In the genomic region with DNA sequence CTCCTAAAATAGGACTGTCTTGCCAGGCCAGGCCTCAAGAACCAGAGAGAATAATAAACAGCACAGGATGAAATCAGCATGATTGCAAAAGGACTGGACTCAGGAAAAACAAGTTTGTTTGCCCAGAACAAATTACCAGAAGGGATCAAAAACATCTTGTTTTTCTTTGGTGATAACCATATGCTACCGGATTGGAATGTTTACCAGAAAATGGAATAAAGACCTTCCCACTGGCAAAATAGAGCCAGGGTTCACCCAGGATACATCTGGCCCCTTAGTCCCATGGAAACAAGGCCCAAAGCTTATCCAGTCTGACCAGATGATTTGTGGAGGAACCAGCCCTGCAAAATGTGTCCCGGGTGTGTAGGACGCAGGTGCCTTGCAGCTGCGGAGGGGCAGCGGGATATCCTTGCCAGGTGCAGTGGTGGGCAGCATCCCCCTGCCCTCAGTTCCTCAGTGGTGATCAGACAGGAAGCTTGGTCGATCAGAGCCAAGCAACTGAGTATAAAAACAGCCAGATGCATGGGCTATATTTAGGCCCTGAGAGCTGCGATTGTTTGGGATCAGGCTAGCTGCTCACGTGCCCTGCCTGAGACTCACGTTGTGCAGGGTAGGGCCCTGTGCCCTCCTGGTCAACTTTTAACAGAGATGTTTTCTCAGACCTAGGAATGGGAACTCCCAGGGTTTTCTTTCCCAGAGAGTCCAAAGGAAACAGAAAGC, we compare ENCODE assay signal across 8 cellular contexts. TPM values are rescaled to one million over a fixed set of nuclear protein-coding genes. Genes with fewer than 3 reads are reported as not detected.
DNase-seq lines count a peak whose midpoint lies in the region; TF ChIP-seq lines count a peak whose summit lies in the region.
"Had no signal": no experiment of that assay in that cellular context is flagged by ENCODE, and none has a peak within 500 bp of the region (broad histone marks: within the 10 kb centered on the region; RNA-seq: fewer than 3 reads in every experiment).

No MANE protein-coding gene starts in this region.

- TF ChIP-seq CTCF in liver (IDR thresholded peaks at IDR 0.05; ENCODE audit: low read depth, low read length, missing input control): no peak

- no peaks in the 10 kb centered on the region for H3K27me3 ChIP-seq in liver (ENCODE audit: control insufficient read depth in 4 of 4, insufficient read depth in 4 of 4, low read length in 3 of 4)
- H3K27me3 ChIP-seq in subcutaneous abdominal adipose tissue (ENCODE audit: control insufficient read depth in 5 of 5, insufficient read depth in 4 of 5, low read length in 5 of 5): no peaks in the 10 kb centered on the region

- peak; percentile 29 to 43 for TF ChIP-seq RAD21 in liver (IDR thresholded peaks at IDR 0.05)

- H3K9ac ChIP-seq in liver (ENCODE audit: low read depth in 1 of 2, low read length in 2 of 2) (peak overlapping the region in 1 of 2 donors; percentile 29), subcutaneous abdominal adipose tissue (ENCODE audit: low read length in 5 of 5) (peak overlapping the region in 4 of 5 donors; percentile 29 to 73 (median 56))

- H3K4me1 ChIP-seq in liver (ENCODE audit: control insufficient read depth in 4 of 4, insufficient read depth in 4 of 4, low read length in 3 of 4) (peaks cover 38 to 82% (median 62%) of the 10 kb centered on the region in 4 donors), subcutaneous abdominal adipose tissue (ENCODE audit: control insufficient read depth in 5 of 5, insufficient read depth in 5 of 5, low read length in 5 of 5) (peaks cover 48 to 98% (median 94%) of the 10 kb centered on the region in 5 donors)

- H3K36me3 ChIP-seq in liver (ENCODE audit: control insufficient read depth in 4 of 4, insufficient read depth in 3 of 4, low read depth in 1 of 4, low read length in 3 of 4) (no peaks in the 10 kb centered on the region), subcutaneous abdominal adipose tissue (ENCODE audit: control insufficient read depth in 5 of 5, insufficient read depth in 5 of 5, low read length in 5 of 5) (peaks cover 0 to 29% (median 23%) of the 10 kb centered on the region in 5 donors)

- DNase-seq in Jurkat, Clone E6-1 (ENCODE audit: low read depth, low spot score): peak; percentile 79
- DNase-seq in caudate nucleus (lab: John Stamatoyannopoulos, UW) (peak in 13 of 61 donors; percentile 27 to 60 (median 45)), COR-L47 (lab: John Stamatoyannopoulos, UW) (no peak), NCI-H1436 (lab: John Stamatoyannopoulos, UW) (no peak), NCI-H1092 (lab: John Stamatoyannopoulos, UW) (no peak)
- DNase-seq: effector CD8-positive, alpha-beta T cell had no signal

- H3K4me3 ChIP-seq in Jurkat, Clone E6-1 (ENCODE audit: low read length): no peak overlapping the region; the same call in 1 of the 2 replicates
- H3K4me3 ChIP-seq in liver (ENCODE audit: low read depth in 1 of 3, low read length in 3 of 3) (no peak overlapping the region), subcutaneous abdominal adipose tissue (ENCODE audit: low read depth in 1 of 5, low read length in 5 of 5) (peak overlapping the region in 3 of 5 donors; percentile 3 to 37 (median 19))

- no peaks in the 10 kb centered on the region for H3K9me3 ChIP-seq in liver (ENCODE audit: control insufficient read depth in 4 of 4, low read length in 3 of 4)
- no peaks in the 10 kb centered on the region for H3K9me3 ChIP-seq in subcutaneous abdominal adipose tissue (ENCODE audit: control insufficient read depth in 5 of 5, low read length in 5 of 5)

- H3K27ac ChIP-seq in caudate nucleus (ENCODE audit: low read depth, low read length): peak overlapping the region; percentile 88
- peak overlapping the region; percentile 65 to 94 for H3K27ac ChIP-seq in liver (ENCODE audit: low read depth in 1 of 2, low read length in 2 of 2)
- peak overlapping the region; percentile 99 for H3K27ac ChIP-seq in subcutaneous abdominal adipose tissue (ENCODE audit: low read depth, low read length)

- 19% methylated on average over 9 of the region's 9 CpGs for WGBS in liver

TF ChIP-seq in liver, 16 proteins besides CTCF, POLR2A, EP300 and RAD21:
- peak; percentile 85 for TF ChIP-seq SP1 (IDR thresholded peaks at IDR 0.05)
- TF ChIP-seq, protein P1, sequence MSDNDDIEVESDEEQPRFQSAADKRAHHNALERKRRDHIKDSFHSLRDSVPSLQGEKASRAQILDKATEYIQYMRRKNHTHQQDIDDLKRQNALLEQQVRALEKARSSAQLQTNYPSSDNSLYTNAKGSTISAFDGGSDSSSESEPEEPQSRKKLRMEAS (IDR thresholded peaks at IDR 0.05): peak; percentile 30
- TF ChIP-seq, protein P2, sequence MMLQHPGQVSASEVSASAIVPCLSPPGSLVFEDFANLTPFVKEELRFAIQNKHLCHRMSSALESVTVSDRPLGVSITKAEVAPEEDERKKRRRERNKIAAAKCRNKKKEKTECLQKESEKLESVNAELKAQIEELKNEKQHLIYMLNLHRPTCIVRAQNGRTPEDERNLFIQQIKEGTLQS (IDR thresholded peaks at IDR 0.05): no peak
- no peak for TF ChIP-seq HNF4G (IDR thresholded peaks at IDR 0.05)
- TF ChIP-seq, protein P3, sequence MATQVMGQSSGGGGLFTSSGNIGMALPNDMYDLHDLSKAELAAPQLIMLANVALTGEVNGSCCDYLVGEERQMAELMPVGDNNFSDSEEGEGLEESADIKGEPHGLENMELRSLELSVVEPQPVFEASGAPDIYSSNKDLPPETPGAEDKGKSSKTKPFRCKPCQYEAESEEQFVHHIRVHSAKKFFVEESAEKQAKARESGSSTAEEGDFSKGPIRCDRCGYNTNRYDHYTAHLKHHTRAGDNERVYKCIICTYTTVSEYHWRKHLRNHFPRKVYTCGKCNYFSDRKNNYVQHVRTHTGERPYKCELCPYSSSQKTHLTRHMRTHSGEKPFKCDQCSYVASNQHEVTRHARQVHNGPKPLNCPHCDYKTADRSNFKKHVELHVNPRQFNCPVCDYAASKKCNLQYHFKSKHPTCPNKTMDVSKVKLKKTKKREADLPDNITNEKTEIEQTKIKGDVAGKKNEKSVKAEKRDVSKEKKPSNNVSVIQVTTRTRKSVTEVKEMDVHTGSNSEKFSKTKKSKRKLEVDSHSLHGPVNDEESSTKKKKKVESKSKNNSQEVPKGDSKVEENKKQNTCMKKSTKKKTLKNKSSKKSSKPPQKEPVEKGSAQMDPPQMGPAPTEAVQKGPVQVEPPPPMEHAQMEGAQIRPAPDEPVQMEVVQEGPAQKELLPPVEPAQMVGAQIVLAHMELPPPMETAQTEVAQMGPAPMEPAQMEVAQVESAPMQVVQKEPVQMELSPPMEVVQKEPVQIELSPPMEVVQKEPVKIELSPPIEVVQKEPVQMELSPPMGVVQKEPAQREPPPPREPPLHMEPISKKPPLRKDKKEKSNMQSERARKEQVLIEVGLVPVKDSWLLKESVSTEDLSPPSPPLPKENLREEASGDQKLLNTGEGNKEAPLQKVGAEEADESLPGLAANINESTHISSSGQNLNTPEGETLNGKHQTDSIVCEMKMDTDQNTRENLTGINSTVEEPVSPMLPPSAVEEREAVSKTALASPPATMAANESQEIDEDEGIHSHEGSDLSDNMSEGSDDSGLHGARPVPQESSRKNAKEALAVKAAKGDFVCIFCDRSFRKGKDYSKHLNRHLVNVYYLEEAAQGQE (IDR thresholded peaks at IDR 0.05): peak; percentile 16
- peak; percentile 78 to 82 for TF ChIP-seq RXRA (IDR thresholded peaks at IDR 0.05)
- no peak for TF ChIP-seq TAF1 (conservative IDR thresholded peaks at IDR 0.05)
- peak; percentile 25 for TF ChIP-seq FOXA1 (IDR thresholded peaks at IDR 0.05)
- TF ChIP-seq, protein P4, sequence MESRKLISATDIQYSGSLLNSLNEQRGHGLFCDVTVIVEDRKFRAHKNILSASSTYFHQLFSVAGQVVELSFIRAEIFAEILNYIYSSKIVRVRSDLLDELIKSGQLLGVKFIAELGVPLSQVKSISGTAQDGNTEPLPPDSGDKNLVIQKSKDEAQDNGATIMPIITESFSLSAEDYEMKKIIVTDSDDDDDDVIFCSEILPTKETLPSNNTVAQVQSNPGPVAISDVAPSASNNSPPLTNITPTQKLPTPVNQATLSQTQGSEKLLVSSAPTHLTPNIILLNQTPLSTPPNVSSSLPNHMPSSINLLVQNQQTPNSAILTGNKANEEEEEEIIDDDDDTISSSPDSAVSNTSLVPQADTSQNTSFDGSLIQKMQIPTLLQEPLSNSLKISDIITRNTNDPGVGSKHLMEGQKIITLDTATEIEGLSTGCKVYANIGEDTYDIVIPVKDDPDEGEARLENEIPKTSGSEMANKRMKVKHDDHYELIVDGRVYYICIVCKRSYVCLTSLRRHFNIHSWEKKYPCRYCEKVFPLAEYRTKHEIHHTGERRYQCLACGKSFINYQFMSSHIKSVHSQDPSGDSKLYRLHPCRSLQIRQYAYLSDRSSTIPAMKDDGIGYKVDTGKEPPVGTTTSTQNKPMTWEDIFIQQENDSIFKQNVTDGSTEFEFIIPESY (IDR thresholded peaks at IDR 0.05): peak; percentile 54
- TF ChIP-seq FOXA2 (IDR thresholded peaks at IDR 0.05): peak; percentile 72
- TF ChIP-seq NR2F2 (IDR thresholded peaks at IDR 0.05): peak; percentile 69
- no peak for TF ChIP-seq GABPA (IDR thresholded peaks at IDR 0.05 in 1 of 2, conservative IDR thresholded peaks at IDR 0.05 in 1 of 2)
- peak; percentile 72 to 74 for TF ChIP-seq HNF4A (conservative IDR thresholded peaks at IDR 0.05)
- peak in 1 of 2 donors; percentile 41 for TF ChIP-seq EGR1 (IDR thresholded peaks at IDR 0.05; ENCODE audit: low read depth in 2 of 2)
- TF ChIP-seq YY1 (IDR thresholded peaks at IDR 0.05): peak; percentile 66
- TF ChIP-seq JUND (IDR thresholded peaks at IDR 0.05): peak; percentile 61 to 68
TF ChIP-seq in liver: peak in this region for 12.

RNA-seq across cellular contexts. Expression of a gene that starts 4.6 kb away (rescaled TPM):
- 95.1 TPM for polyA plus RNA-seq in Jurkat, Clone E6-1 (2012; ENCODE audit: insufficient read depth, insufficient read length)
- 10 to 100 TPM; 19.3 to 22.6 TPM for total RNA-seq in liver
- polyA plus RNA-seq in liver: 10 to 100 TPM; 10.3 to 21.3 TPM

RNA-seq across cellular contexts. Expression of a gene that starts 17.5 kb away (rescaled TPM):
- not detected for polyA plus RNA-seq in Jurkat, Clone E6-1 (2012; ENCODE audit: insufficient read depth, insufficient read length)
- 10 to 100 TPM; 10.7 to 33.4 TPM for total RNA-seq in liver
- 10 to 100 TPM; 33.5 to 79.3 TPM for polyA plus RNA-seq in liver

RNA-seq across cellular contexts. Expression of a gene that starts 36.5 kb away (rescaled TPM):
- 11.1 TPM for polyA plus RNA-seq in Jurkat, Clone E6-1 (2012; ENCODE audit: insufficient read depth, insufficient read length)
- total RNA-seq in liver: 10 to 100 TPM in 1 of 2 donors, 1 to 10 TPM in 1; 8.2 to 26.9 TPM
- 10 to 100 TPM; 12.4 to 12.5 TPM for polyA plus RNA-seq in liver

Comparison
In these comparisons a context has a peak if more than half of its experiments do, and no peak if none do; other contexts are left out.
1. H3K4me3 ChIP-seq: peak in subcutaneous abdominal adipose tissue (3 of 5); none in Jurkat, Clone E6-1 (single experiment) and liver (0 of 3).
2. Peak in every context shown above with its lines, with median percentiles within 50 percentile points of each other: H3K27ac ChIP-seq.